ENCODE assay signal across 27 cellular contexts in the genomic region with DNA sequence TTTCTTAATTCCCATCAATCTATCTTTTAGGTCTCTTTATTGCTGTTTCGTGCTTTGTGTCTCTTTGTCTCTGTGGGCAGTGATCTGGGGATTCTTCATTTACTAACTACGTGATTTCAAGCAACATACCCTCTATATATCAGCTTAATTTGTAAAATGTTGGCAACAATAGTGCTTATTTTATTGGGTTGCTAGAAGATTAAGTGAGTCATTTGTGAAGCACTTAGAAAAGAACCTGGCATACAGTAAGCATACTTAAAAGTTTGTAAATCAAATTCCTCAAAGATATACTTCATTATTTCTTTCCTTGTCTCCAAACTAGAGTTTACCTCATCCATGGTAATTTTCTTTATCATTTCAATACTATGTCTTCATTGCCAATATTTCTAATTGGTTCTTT.
DNase-seq lines count a peak whose midpoint lies in the region; ATAC-seq and TF ChIP-seq lines count a peak whose summit lies in the region.
"Had no signal": no experiment of that assay in that cellular context is flagged by ENCODE, and none has a peak within 500 bp of the region (broad histone marks: within the 10 kb centered on the region; RNA-seq: fewer than 3 reads in every experiment).

No MANE protein-coding gene starts in this region.

- no peaks in the 10 kb centered on the region for H3K27me3 ChIP-seq in neural progenitor cell
- H3K27me3 ChIP-seq: stomach, tibial artery had no signal

- H3K9ac ChIP-seq in neural progenitor cell, result no peak overlapping the region

- ATAC-seq in HG02763 (IDR thresholded peaks at IDR 0.05; ENCODE audit: unreplicated experiment), result no peak
- ATAC-seq: activated CD8-positive, alpha-beta memory T cell treated with anti-CD3 and anti-CD28 coated beads, Interleukin-2, amount 10 ng/mL, durations not matched to agents 7 days and 5 days; activated T-cell treated with anti-CD3 and anti-CD28 coated beads, Interleukin-2, amount 50 U/mL, for 72 hours; GM23338; HepG2 had no signal

- TF ChIP-seq CTCF in fibroblast of pulmonary artery (IDR thresholded peaks at IDR 0.05; ENCODE audit: low read length, missing control alignments), result no peak
- TF ChIP-seq CTCF in coronary artery (IDR thresholded peaks at IDR 0.05), result no peak
- TF ChIP-seq CTCF in neural progenitor cell (IDR thresholded peaks at IDR 0.05), result no peak

- no peak overlapping the region for H3K4me2 ChIP-seq in neural progenitor cell
- H3K4me2 ChIP-seq: GM23338 had no signal

- no peaks in the 10 kb centered on the region for H3K4me1 ChIP-seq in neural progenitor cell
- H3K4me1 ChIP-seq: stomach, tibial artery had no signal

- no peak overlapping the region for H2AFZ ChIP-seq in neural progenitor cell (replicated peaks)
- H2AFZ ChIP-seq: GM23338 had no signal

- no peaks in the 10 kb centered on the region for H4K20me1 ChIP-seq in neural progenitor cell (ENCODE audit: low read depth)

- peaks cover 3% of the 10 kb centered on the region for H3K9me3 Mint-ChIP-seq in neural progenitor cell

- no peaks in the 10 kb centered on the region for H3K4me1 Mint-ChIP-seq in neural progenitor cell
- H3K4me1 Mint-ChIP-seq: activated CD4-positive, alpha-beta T cell treated with anti-CD3 and anti-CD28 coated beads, Interleukin-2, amount 10 ng/mL, durations not matched to agents 7 days and 5 days; activated CD8-positive, alpha-beta memory T cell treated with anti-CD3 and anti-CD28 coated beads, Interleukin-2, amount 10 ng/mL, durations not matched to agents 7 days and 5 days had no signal

- H3K27ac ChIP-seq in coronary artery (no peak overlapping the region), neural progenitor cell (no peak overlapping the region)
- H3K27ac ChIP-seq: stomach, tibial artery, VCaP had no signal

- H3K4me3 Mint-ChIP-seq in neural progenitor cell, result no peak overlapping the region
- H3K4me3 Mint-ChIP-seq: activated CD4-positive, alpha-beta T cell treated with anti-CD3 and anti-CD28 coated beads, Interleukin-2, amount 10 ng/mL, durations not matched to agents 7 days and 5 days; activated CD8-positive, alpha-beta memory T cell treated with anti-CD3 and anti-CD28 coated beads, Interleukin-2, amount 10 ng/mL, durations not matched to agents 7 days and 5 days; activated T-cell treated with anti-CD3 and anti-CD28 coated beads, Interleukin-2, amount 50 U/mL, for 72 hours; GM23338 had no signal

- no peaks in the 10 kb centered on the region for H3K36me3 Mint-ChIP-seq in neural progenitor cell
- H3K36me3 Mint-ChIP-seq: activated CD8-positive, alpha-beta memory T cell treated with anti-CD3 and anti-CD28 coated beads, Interleukin-2, amount 10 ng/mL, durations not matched to agents 7 days and 5 days had no signal

- H3K9me3 ChIP-seq in neural progenitor cell (ENCODE audit: low read depth), result no peaks in the 10 kb centered on the region
- H3K9me3 ChIP-seq: stomach, tibial artery had no signal

- H3K36me3 ChIP-seq in neural progenitor cell, result no peaks in the 10 kb centered on the region
- H3K36me3 ChIP-seq: stomach, tibial artery had no signal

- H3K27ac Mint-ChIP-seq in neural progenitor cell, result no peak overlapping the region
- H3K27ac Mint-ChIP-seq: activated CD4-positive, alpha-beta T cell treated with anti-CD3 and anti-CD28 coated beads, Interleukin-2, amount 10 ng/mL, durations not matched to agents 7 days and 5 days; activated CD8-positive, alpha-beta memory T cell treated with anti-CD3 and anti-CD28 coated beads, Interleukin-2, amount 10 ng/mL, durations not matched to agents 7 days and 5 days; activated T-cell treated with anti-CD3 and anti-CD28 coated beads, Interleukin-2, amount 50 U/mL, for 72 hours; GM23338; progenitor cell of endocrine pancreas had no signal

- H3K79me2 ChIP-seq in neural progenitor cell (ENCODE audit: low read depth), result no peaks in the 10 kb centered on the region

- H3K4me3 ChIP-seq in fibroblast of pulmonary artery (replicated peaks; ENCODE audit: low read depth, low read length), result no peak overlapping the region
- H3K4me3 ChIP-seq in coronary artery, result no peak overlapping the region
- no peak overlapping the region for H3K4me3 ChIP-seq in neural progenitor cell
- H3K4me3 ChIP-seq: GM23338, lung, stomach, tibial artery had no signal

- H3F3A ChIP-seq in neural progenitor cell (ENCODE audit: low read depth), result no peaks in the 10 kb centered on the region

- no peaks in the 10 kb centered on the region for H3K27me3 Mint-ChIP-seq in neural progenitor cell (ENCODE audit: insufficient read depth, low read depth)
- H3K27me3 Mint-ChIP-seq: activated CD4-positive, alpha-beta T cell treated with anti-CD3 and anti-CD28 coated beads, Interleukin-2, amount 10 ng/mL, durations not matched to agents 7 days and 5 days; activated CD8-positive, alpha-beta memory T cell treated with anti-CD3 and anti-CD28 coated beads, Interleukin-2, amount 10 ng/mL, durations not matched to agents 7 days and 5 days; progenitor cell of endocrine pancreas had no signal

- DNase-seq in A172 (ENCODE audit: low spot score), result peak; percentile 53
- peak; percentile 10 for DNase-seq in LHCN-M2 (ENCODE audit: low read depth)
- DNase-seq in astrocyte of the hippocampus (ENCODE audit: low read depth, low spot score), result peak; percentile 51
- DNase-seq in fibroblast of pulmonary artery (ENCODE audit: low read depth), result peak; percentile 57
- DNase-seq in coronary artery (ENCODE audit: low spot score), result no peak
- no peak for DNase-seq in neural progenitor cell (ENCODE audit: low spot score)
- DNase-seq in activated CD4-positive, CD25-positive, alpha-beta regulatory T cell (lab: John Stamatoyannopoulos, UW), result no peak
- DNase-seq: 8988T; activated CD4-positive, alpha-beta T cell treated with anti-CD3 and anti-CD28 coated beads, Interleukin-2, amount 10 ng/mL, durations not matched to agents 7 days and 5 days; activated CD8-positive, alpha-beta memory T cell treated with anti-CD3 and anti-CD28 coated beads, Interleukin-2, amount 10 ng/mL, durations not matched to agents 7 days and 5 days; activated naive CD4-positive, alpha-beta T cell treated with Interleukin-2 at 50 U/mL for 16 hours; activated T-cell treated with anti-CD3 and anti-CD28 coated beads, Interleukin-2, amount 50 U/mL, for 72 hours; amygdala; cerebellar nuclear complex; DMS79; NCI-H1105; NCI-H1930; NCI-H748 treated with DMSO at 0.1 percent for 48 hours; RPMI8226; stomach; tibial artery had no signal

Comparison
In these comparisons a context has a peak if more than half of its experiments do, and no peak if none do; other contexts are left out.
1. DNase-seq: peak in A172 (single experiment), LHCN-M2 (single experiment), astrocyte of the hippocampus (single experiment) and fibroblast of pulmonary artery (single experiment); none in coronary artery (single experiment), neural progenitor cell (single experiment) and activated CD4-positive, CD25-positive, alpha-beta regulatory T cell (0 of 4).